Comparison of ENCODE assay signal across 6 cellular contexts in the genomic region with DNA sequence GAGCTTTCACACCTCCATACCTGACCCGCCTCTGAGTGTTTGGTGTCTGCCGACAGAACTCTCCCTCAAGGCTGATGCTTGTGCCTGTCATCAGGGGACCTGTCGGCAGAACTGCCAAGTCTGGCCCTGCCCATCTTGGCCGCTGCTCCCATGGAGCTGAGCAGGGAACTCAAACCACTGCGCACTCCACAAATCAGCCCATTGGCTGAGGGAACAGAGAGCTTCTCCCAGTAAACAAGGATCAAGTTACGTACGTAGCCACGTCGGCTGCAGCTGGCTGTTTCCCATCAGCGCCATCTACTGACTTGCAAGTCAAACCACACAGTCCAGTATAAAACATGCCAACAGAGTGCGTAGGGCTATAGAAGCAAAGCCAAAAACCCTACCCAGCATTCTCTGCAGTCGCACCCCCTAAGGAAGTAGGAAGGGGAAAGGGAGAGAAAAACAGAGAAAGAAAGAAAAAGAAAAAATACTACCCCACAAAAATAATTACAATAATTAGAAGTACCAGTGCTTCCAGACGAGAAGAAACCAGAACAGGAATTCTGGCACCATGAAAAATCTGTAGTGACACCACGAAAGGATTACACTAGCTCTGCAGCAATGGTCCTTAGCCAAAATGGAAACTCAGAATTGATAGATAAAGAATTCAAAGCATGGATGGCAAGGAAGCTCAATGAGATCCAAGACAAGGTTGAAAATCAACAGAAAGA. TPM values are rescaled to one million over a fixed set of nuclear protein-coding genes. Genes with fewer than 3 reads are reported as not detected.
DNase-seq lines count a peak whose midpoint lies in the region.

No MANE protein-coding gene starts in this region.

- in situ Hi-C loops in T47D (cut with HindIII; ENCODE audit: low pct_unique_long_range_greater_than_20kb, low sequenced_read_pairs): no loop called here

- intact Hi-C loops in head of caudate nucleus (cut with DNase I): no loop called here

- DNase-seq in GM03348 (ENCODE audit: low spot score) (peak; percentile 3), NCI-H2107 (lab: John Stamatoyannopoulos, UW) (peak; percentile 44), T47D (ENCODE audit: low read depth in 1 of 2, low spot score in 1 of 2) (peak; percentile 34 to 97), renal cortical epithelial cell (ENCODE audit: low read depth) (peak; percentile 22), head of caudate nucleus (no peak)
- DNase-seq in activated CD8-positive, alpha-beta memory T cell treated with anti-CD3 and anti-CD28 coated beads, Interleukin-2, amount 50 U/mL, for 4 hours: no peak

RNA-seq across cellular contexts. Expression of a gene that starts 13.1 kb away (rescaled TPM):
- not detected in 2 replicates for total RNA-seq in renal cortical epithelial cell

RNA-seq across cellular contexts. Expression of a gene that starts 16.8 kb away (rescaled TPM):
- total RNA-seq in renal cortical epithelial cell: not detected in 2 replicates

RNA-seq across cellular contexts. Expression of a gene that starts 21.1 kb away (rescaled TPM):
- total RNA-seq in renal cortical epithelial cell: not detected in 2 replicates

RNA-seq across cellular contexts. Expression of a gene that starts 31.1 kb away (rescaled TPM):
- total RNA-seq in renal cortical epithelial cell: not detected in 2 replicates

RNA-seq across cellular contexts. Expression of a gene that starts 36.9 kb away (rescaled TPM):
- total RNA-seq in renal cortical epithelial cell: not detected in 2 replicates

Comparison
In these comparisons a context has a peak if more than half of its experiments do, and no peak if none do; other contexts are left out.
1. DNase-seq: peak in GM03348 (single experiment), NCI-H2107 (single experiment), T47D (2 of 2) and renal cortical epithelial cell (single experiment); none in head of caudate nucleus (0 of 42) and activated CD8-positive, alpha-beta memory T cell treated with anti-CD3 and anti-CD28 coated beads, Interleukin-2, amount 50 U/mL, for 4 hours (single experiment).